Comparison of ENCODE assay signal across 1 cellular context in genomic region chr15:38560456-38560926, GRCh38.
TF ChIP-seq lines count a peak whose summit lies in the region.

No MANE protein-coding gene starts in this region.

TF ChIP-seq in GM12878, 131 proteins besides CTCF, POLR2A, EP300 and RAD21 (continued from another document):
- TF ChIP-seq HSF1 (IDR thresholded peaks at IDR 0.05; ENCODE audit: low read depth, low read length) (no peak), RELA (IDR thresholded peaks at IDR 0.05; ENCODE audit: borderline replicate concordance, partially characterized antibody) (no peak), NFIC (IDR thresholded peaks at IDR 0.05; ENCODE audit: low read depth, low read length) (peak; percentile 85), CREB1 (IDR thresholded peaks at IDR 0.05; ENCODE audit: low read depth) (peak; percentile 63), E2F8 (IDR thresholded peaks at IDR 0.05; ENCODE audit: low read depth, partially characterized antibody) (no peak), RCOR1 (conservative IDR thresholded peaks at IDR 0.05; ENCODE audit: low read depth, low read length) (no peak), ATF7 (IDR thresholded peaks at IDR 0.05; ENCODE audit: low read depth) (peak; percentile 73), POLR2AphosphoS5 (IDR thresholded peaks at IDR 0.05; ENCODE audit: low read length) (0 out of 2 replicates have a peak, but pooled peaks have one; percentile 36), CBX5 (IDR thresholded peaks at IDR 0.05; ENCODE audit: low read depth) (0 out of 2 replicates have a peak, but pooled peaks have one; percentile 42), LARP7 (IDR thresholded peaks at IDR 0.05) (no peak), DPF2 (IDR thresholded peaks at IDR 0.05) (0 out of 2 replicates have a peak, but pooled peaks have one; percentile 20), HDGF (IDR thresholded peaks at IDR 0.05) (no peak), RUNX3 (IDR thresholded peaks at IDR 0.05; ENCODE audit: low read length) (peak; percentile 64; the same call in 1 of the 2 replicates), EZH2 (IDR thresholded peaks at IDR 0.05; ENCODE audit: borderline replicate concordance, control insufficient read depth, low read depth, low read length) (no peak), SPI1 (IDR thresholded peaks at IDR 0.05; ENCODE audit: borderline replicate concordance, insufficient read depth, low read depth, low read length) (no peak), ETV6 (conservative IDR thresholded peaks at IDR 0.05 in 1 of 2, IDR thresholded peaks at IDR 0.05 in 1 of 2; ENCODE audit: borderline replicate concordance in 1 of 2, low read depth in 1 of 2) (peak in 1 of 2 experiments; percentile 16; a peak in 1 of 4 replicates)
- TF ChIP-seq, protein P1, sequence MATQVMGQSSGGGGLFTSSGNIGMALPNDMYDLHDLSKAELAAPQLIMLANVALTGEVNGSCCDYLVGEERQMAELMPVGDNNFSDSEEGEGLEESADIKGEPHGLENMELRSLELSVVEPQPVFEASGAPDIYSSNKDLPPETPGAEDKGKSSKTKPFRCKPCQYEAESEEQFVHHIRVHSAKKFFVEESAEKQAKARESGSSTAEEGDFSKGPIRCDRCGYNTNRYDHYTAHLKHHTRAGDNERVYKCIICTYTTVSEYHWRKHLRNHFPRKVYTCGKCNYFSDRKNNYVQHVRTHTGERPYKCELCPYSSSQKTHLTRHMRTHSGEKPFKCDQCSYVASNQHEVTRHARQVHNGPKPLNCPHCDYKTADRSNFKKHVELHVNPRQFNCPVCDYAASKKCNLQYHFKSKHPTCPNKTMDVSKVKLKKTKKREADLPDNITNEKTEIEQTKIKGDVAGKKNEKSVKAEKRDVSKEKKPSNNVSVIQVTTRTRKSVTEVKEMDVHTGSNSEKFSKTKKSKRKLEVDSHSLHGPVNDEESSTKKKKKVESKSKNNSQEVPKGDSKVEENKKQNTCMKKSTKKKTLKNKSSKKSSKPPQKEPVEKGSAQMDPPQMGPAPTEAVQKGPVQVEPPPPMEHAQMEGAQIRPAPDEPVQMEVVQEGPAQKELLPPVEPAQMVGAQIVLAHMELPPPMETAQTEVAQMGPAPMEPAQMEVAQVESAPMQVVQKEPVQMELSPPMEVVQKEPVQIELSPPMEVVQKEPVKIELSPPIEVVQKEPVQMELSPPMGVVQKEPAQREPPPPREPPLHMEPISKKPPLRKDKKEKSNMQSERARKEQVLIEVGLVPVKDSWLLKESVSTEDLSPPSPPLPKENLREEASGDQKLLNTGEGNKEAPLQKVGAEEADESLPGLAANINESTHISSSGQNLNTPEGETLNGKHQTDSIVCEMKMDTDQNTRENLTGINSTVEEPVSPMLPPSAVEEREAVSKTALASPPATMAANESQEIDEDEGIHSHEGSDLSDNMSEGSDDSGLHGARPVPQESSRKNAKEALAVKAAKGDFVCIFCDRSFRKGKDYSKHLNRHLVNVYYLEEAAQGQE (IDR thresholded peaks at IDR 0.05; ENCODE audit: low read depth, low read length), result no peak
- TF ChIP-seq, protein P2, sequence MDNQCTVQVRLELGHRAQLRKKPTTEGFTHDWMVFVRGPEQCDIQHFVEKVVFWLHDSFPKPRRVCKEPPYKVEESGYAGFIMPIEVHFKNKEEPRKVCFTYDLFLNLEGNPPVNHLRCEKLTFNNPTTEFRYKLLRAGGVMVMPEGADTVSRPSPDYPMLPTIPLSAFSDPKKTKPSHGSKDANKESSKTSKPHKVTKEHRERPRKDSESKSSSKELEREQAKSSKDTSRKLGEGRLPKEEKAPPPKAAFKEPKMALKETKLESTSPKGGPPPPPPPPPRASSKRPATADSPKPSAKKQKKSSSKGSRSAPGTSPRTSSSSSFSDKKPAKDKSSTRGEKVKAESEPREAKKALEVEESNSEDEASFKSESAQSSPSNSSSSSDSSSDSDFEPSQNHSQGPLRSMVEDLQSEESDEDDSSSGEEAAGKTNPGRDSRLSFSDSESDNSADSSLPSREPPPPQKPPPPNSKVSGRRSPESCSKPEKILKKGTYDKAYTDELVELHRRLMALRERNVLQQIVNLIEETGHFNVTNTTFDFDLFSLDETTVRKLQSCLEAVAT (IDR thresholded peaks at IDR 0.05), result peak; percentile 30; the same call in 1 of the 2 replicates
